Comparison of ENCODE assay signal across 20 cellular contexts in the genomic region with DNA sequence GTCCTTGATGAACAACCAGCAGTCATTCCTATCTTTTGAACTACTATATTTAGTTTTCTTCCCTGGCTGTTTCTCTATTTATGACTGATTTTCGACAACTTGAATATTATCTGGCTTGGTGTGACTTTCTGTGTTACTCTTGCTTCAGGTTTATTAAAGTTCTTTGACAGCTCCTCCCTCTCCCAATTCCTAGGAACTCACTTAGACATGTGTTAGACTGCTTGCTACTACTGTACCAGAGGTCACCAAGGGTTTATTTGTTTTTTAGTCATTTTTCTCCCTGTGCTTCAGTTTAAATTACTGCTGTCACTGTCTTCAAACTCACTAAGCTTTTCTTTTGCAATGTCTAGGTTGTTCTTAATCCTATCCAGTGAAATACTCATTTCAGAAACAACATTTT.
A peak's percentile ranks its signal among the peaks of the same experiment; 100 is the strongest.
DNase-seq lines count a peak whose midpoint lies in the region; ATAC-seq and TF ChIP-seq lines count a peak whose summit lies in the region.
"Had no signal": no experiment of that assay in that cellular context is flagged by ENCODE, and none has a peak within 500 bp of the region (broad histone marks: within the 10 kb centered on the region; RNA-seq: fewer than 3 reads in every experiment).

No MANE protein-coding gene starts in this region.

- intact Hi-C loops in psoas muscle (cut with DNase I) = no loop called here
- intact Hi-C loops in gastrocnemius medialis (cut with DNase I; ENCODE audit: low total_unique reads) = no loop called here

- no peaks in the 10 kb centered on the region for H3K9me3 ChIP-seq in psoas muscle
- no peaks in the 10 kb centered on the region for H3K9me3 ChIP-seq in gastrocnemius medialis

- no peak for TF ChIP-seq CTCF in psoas muscle (IDR thresholded peaks at IDR 0.05)
- no peak for TF ChIP-seq CTCF in gastrocnemius medialis (IDR thresholded peaks at IDR 0.05 in 4 of 5, conservative IDR thresholded peaks at IDR 0.05 in 1 of 5)

- no peak for DNase-seq in activated T-cell treated with anti-CD3 and anti-CD28 coated beads, Interleukin-2, amount 50 U/mL, for 72 hours
- DNase-seq in activated T-cell treated with anti-CD3 and anti-CD28 coated beads, Interleukin-2, amount 50 U/mL, for 1 hour = no peak
- no peak for DNase-seq in central memory CD8-positive, alpha-beta T cell (ENCODE audit: low spot score in 2 of 2)
- DNase-seq in psoas muscle (no peak), gastrocnemius medialis (no peak)
- no peak for DNase-seq in stimulated activated naive B cell treated with anti-CD40 and anti-IgM and Interleukin-4, amounts not matched to agents 10 μg/mL and 1 μg/mL and 100 μg/mL, for 72 hours
- DNase-seq: CD4-positive, alpha-beta T cell; CD8-positive, alpha-beta memory T cell; DMS53; DND-41; GM23248; H7; HCEC 1CT had no signal

- H3K4me3 ChIP-seq in psoas muscle (no peak overlapping the region), gastrocnemius medialis (no peak overlapping the region)
- H3K4me3 ChIP-seq: BLaER1, GM12878, GM23248 had no signal

- in situ Hi-C loops in gastrocnemius medialis (cut with MboI; ENCODE audit: low sequenced_read_pairs in 4 of 4) = no loop called here

- no peaks in the 10 kb centered on the region for H3K9me3 Mint-ChIP-seq in activated T-cell treated with anti-CD3 and anti-CD28 coated beads, Interleukin-2, amount 50 U/mL, for 72 hours
- no peaks in the 10 kb centered on the region for H3K9me3 Mint-ChIP-seq in central memory CD8-positive, alpha-beta T cell
- peaks cover 0 to 1% of the 10 kb centered on the region in 2 donors for H3K9me3 Mint-ChIP-seq in stimulated activated naive B cell treated with anti-CD40 and anti-IgM and Interleukin-4, amounts not matched to agents 10 μg/mL and 1 μg/mL and 100 μg/mL, for 72 hours
- H3K9me3 Mint-ChIP-seq: CD4-positive, alpha-beta T cell; CD8-positive, alpha-beta memory T cell had no signal

- ATAC-seq in activated T-cell treated with anti-CD3 and anti-CD28 coated beads, Interleukin-2, amount 50 U/mL, for 72 hours (replicated peaks in 1 of 2) = peak in 1 of 2 donors; percentile 45
- ATAC-seq in central memory CD8-positive, alpha-beta T cell (replicated peaks; ENCODE audit: extremely low read depth, poor library complexity, severe bottlenecking) = no peak
- ATAC-seq in psoas muscle = no peak
- peak in 1 of 2 donors; percentile 55 for ATAC-seq in stimulated activated naive B cell treated with anti-CD40 and anti-IgM and Interleukin-4, amounts not matched to agents 10 μg/mL and 1 μg/mL and 100 μg/mL, for 72 hours (replicated peaks)
- ATAC-seq in gastrocnemius medialis = no peak
- ATAC-seq in GM19397 (IDR thresholded peaks at IDR 0.05; ENCODE audit: unreplicated experiment) = no peak
- ATAC-seq in HG02759 (IDR thresholded peaks at IDR 0.05; ENCODE audit: unreplicated experiment) = no peak
- ATAC-seq: GM12878 had no signal

- H3K27me3 ChIP-seq in psoas muscle (ENCODE audit: insufficient read depth in 3 of 3, low read length in 2 of 3) (no peaks in the 10 kb centered on the region), gastrocnemius medialis (no peaks in the 10 kb centered on the region)
- H3K27me3 ChIP-seq: BLaER1 had no signal

- no peak overlapping the region for H3K4me3 Mint-ChIP-seq in activated T-cell treated with anti-CD3 and anti-CD28 coated beads, Interleukin-2, amount 50 U/mL, for 72 hours
- H3K4me3 Mint-ChIP-seq in central memory CD8-positive, alpha-beta T cell = no peak overlapping the region
- H3K4me3 Mint-ChIP-seq in stimulated activated naive B cell treated with anti-CD40 and anti-IgM and Interleukin-4, amounts not matched to agents 10 μg/mL and 1 μg/mL and 100 μg/mL, for 72 hours = peak overlapping the region in 1 of 2 donors; percentile 36
- H3K4me3 Mint-ChIP-seq: B cell; CD4-positive, alpha-beta T cell had no signal

- H3K27ac Mint-ChIP-seq in activated T-cell treated with anti-CD3 and anti-CD28 coated beads, Interleukin-2, amount 50 U/mL, for 72 hours = peak overlapping the region; percentile 24
- H3K27ac Mint-ChIP-seq in central memory CD8-positive, alpha-beta T cell (ENCODE audit: low read depth) = peak overlapping the region; percentile 7
- peak overlapping the region; percentile 48 for H3K27ac Mint-ChIP-seq in stimulated activated naive B cell treated with anti-CD40 and anti-IgM and Interleukin-4, amounts not matched to agents 10 μg/mL and 1 μg/mL and 100 μg/mL, for 72 hours
- H3K27ac Mint-ChIP-seq: B cell; CD4-positive, alpha-beta T cell; CD8-positive, alpha-beta memory T cell had no signal

- no peak for TF ChIP-seq POLR2A in gastrocnemius medialis (IDR thresholded peaks at IDR 0.05)

- no peaks in the 10 kb centered on the region for H3K36me3 ChIP-seq in psoas muscle (ENCODE audit: insufficient read depth in 1 of 2, low read depth in 1 of 2)
- H3K36me3 ChIP-seq in gastrocnemius medialis = no peaks in the 10 kb centered on the region

- no peaks in the 10 kb centered on the region for H3K4me1 Mint-ChIP-seq in activated T-cell treated with anti-CD3 and anti-CD28 coated beads, Interleukin-2, amount 50 U/mL, for 72 hours (ENCODE audit: low read depth)
- peaks cover 23% of the 10 kb centered on the region for H3K4me1 Mint-ChIP-seq in central memory CD8-positive, alpha-beta T cell
- H3K4me1 Mint-ChIP-seq in stimulated activated naive B cell treated with anti-CD40 and anti-IgM and Interleukin-4, amounts not matched to agents 10 μg/mL and 1 μg/mL and 100 μg/mL, for 72 hours = peaks cover 30 to 64% of the 10 kb centered on the region in 2 donors

- peaks cover 7 to 9% of the 10 kb centered on the region in 2 donors for H3K36me3 Mint-ChIP-seq in activated T-cell treated with anti-CD3 and anti-CD28 coated beads, Interleukin-2, amount 50 U/mL, for 72 hours (ENCODE audit: insufficient read depth in 2 of 2)
- peaks cover 6% of the 10 kb centered on the region for H3K36me3 Mint-ChIP-seq in central memory CD8-positive, alpha-beta T cell (ENCODE audit: insufficient read depth)
- H3K36me3 Mint-ChIP-seq in stimulated activated naive B cell treated with anti-CD40 and anti-IgM and Interleukin-4, amounts not matched to agents 10 μg/mL and 1 μg/mL and 100 μg/mL, for 72 hours = peaks cover 40 to 68% of the 10 kb centered on the region in 2 donors

- H3K4me1 ChIP-seq in psoas muscle (peaks cover 12% of the 10 kb centered on the region), gastrocnemius medialis (peaks cover 6 to 15% of the 10 kb centered on the region in 2 donors)

- H3K27me3 Mint-ChIP-seq in activated T-cell treated with anti-CD3 and anti-CD28 coated beads, Interleukin-2, amount 50 U/mL, for 72 hours (ENCODE audit: low read depth) = no peaks in the 10 kb centered on the region
- H3K27me3 Mint-ChIP-seq in central memory CD8-positive, alpha-beta T cell = no peaks in the 10 kb centered on the region
- no peaks in the 10 kb centered on the region for H3K27me3 Mint-ChIP-seq in stimulated activated naive B cell treated with anti-CD40 and anti-IgM and Interleukin-4, amounts not matched to agents 10 μg/mL and 1 μg/mL and 100 μg/mL, for 72 hours
- H3K27me3 Mint-ChIP-seq: B cell; CD4-positive, alpha-beta T cell; CD8-positive, alpha-beta memory T cell had no signal

- 90 to 95% (median 93%) methylated on average over 1 of the region's 1 CpG for WGBS in psoas muscle, 3 donors

- H3K27ac ChIP-seq in psoas muscle (peak overlapping the region; percentile 19), gastrocnemius medialis (no peak overlapping the region)
- H3K27ac ChIP-seq: 22Rv1, BLaER1, C4-2B, GM23248 had no signal
